Comparison of ENCODE assay signal across 20 cellular contexts in genomic region chr7:28890137-28890536, GRCh38.
DNase-seq lines count a peak whose midpoint lies in the region; ATAC-seq and TF ChIP-seq lines count a peak whose summit lies in the region.
"Had no signal": no experiment of that assay in that cellular context is flagged by ENCODE, and none has a peak within 500 bp of the region (broad histone marks: within the 10 kb centered on the region; RNA-seq: fewer than 3 reads in every experiment).

No MANE protein-coding gene starts in this region.

- H3K36me3 Mint-ChIP-seq in activated CD8-positive, alpha-beta T cell treated with anti-CD3 and anti-CD28 coated beads, Interleukin-2, amount 10 ng/mL, durations not matched to agents 7 days and 5 days (ENCODE audit: low read depth) = no peaks in the 10 kb centered on the region
- H3K36me3 Mint-ChIP-seq in immature natural killer cell = no peaks in the 10 kb centered on the region
- H3K36me3 Mint-ChIP-seq: activated naive CD8-positive, alpha-beta T cell had no signal

- H3K9me3 ChIP-seq in DOHH2 (ENCODE audit: control insufficient read depth, insufficient read depth, low read length) = no peaks in the 10 kb centered on the region; the same call in 1 of the 2 replicates
- H3K9me3 ChIP-seq in NT2/D1 (ENCODE audit: insufficient read depth, low read length) = no peaks in the 10 kb centered on the region
- no peaks in the 10 kb centered on the region; the same call in 1 of the 2 replicates for H3K9me3 ChIP-seq in iPS-20b (ENCODE audit: insufficient read depth, low read depth, low read length)
- H3K9me3 ChIP-seq: breast epithelium, lower lobe of right lung, thoracic aorta had no signal

- H3K27me3 ChIP-seq in DOHH2 (ENCODE audit: control insufficient read depth, low read length) (no peaks in the 10 kb centered on the region; the same call in 1 of the 2 replicates), NT2/D1 (ENCODE audit: insufficient read depth, insufficient read length) (no peaks in the 10 kb centered on the region), iPS-20b (ENCODE audit: insufficient read depth, low read length) (no peaks in the 10 kb centered on the region)
- H3K27me3 ChIP-seq: breast epithelium had no signal

- peak overlapping the region; percentile 32 for H3K4me2 ChIP-seq in DOHH2 (ENCODE audit: low read length)

- no peaks in the 10 kb centered on the region for H4K20me1 ChIP-seq in DOHH2 (ENCODE audit: control insufficient read depth, insufficient read depth, low read depth, low read length)

- peak; percentile 59 for ATAC-seq in HG02798 (IDR thresholded peaks at IDR 0.05; ENCODE audit: poor library complexity, unreplicated experiment)
- ATAC-seq in activated CD8-positive, alpha-beta T cell treated with anti-CD3 and anti-CD28 coated beads, Interleukin-2, amount 10 ng/mL, durations not matched to agents 7 days and 5 days = no peak
- ATAC-seq: lower lobe of right lung had no signal

- H3K27me3 Mint-ChIP-seq in activated CD8-positive, alpha-beta T cell treated with anti-CD3 and anti-CD28 coated beads, Interleukin-2, amount 10 ng/mL, durations not matched to agents 7 days and 5 days (ENCODE audit: low read depth) = peaks cover 15% of the 10 kb centered on the region
- peaks cover 3 to 17% (median 7%) of the 10 kb centered on the region in 3 donors for H3K27me3 Mint-ChIP-seq in immature natural killer cell (ENCODE audit: low read depth in 3 of 3)

- H3K36me3 ChIP-seq in DOHH2 (ENCODE audit: control insufficient read depth, low read length) (no peaks in the 10 kb centered on the region), NT2/D1 (ENCODE audit: insufficient read depth, insufficient read length, low read length) (no peaks in the 10 kb centered on the region), iPS-20b (ENCODE audit: insufficient read depth, low read depth, low read length) (no peaks in the 10 kb centered on the region)
- H3K36me3 ChIP-seq: breast epithelium, lower lobe of right lung, thoracic aorta had no signal

- H3K9me3 Mint-ChIP-seq in activated CD8-positive, alpha-beta T cell treated with anti-CD3 and anti-CD28 coated beads, Interleukin-2, amount 10 ng/mL, durations not matched to agents 7 days and 5 days (ENCODE audit: insufficient read depth) = no peaks in the 10 kb centered on the region
- H3K9me3 Mint-ChIP-seq in immature natural killer cell = peaks cover 0 to under 1% (median 0%) of the 10 kb centered on the region in 6 donors

- DNase-seq in NT2/D1 (ENCODE audit: low read depth, low spot score) (peak; percentile 47), HK-2 (ENCODE audit: unreplicated experiment) (no peak), SKM-1 (lab: John Stamatoyannopoulos, UW; ENCODE audit: unreplicated experiment) (no peak), immature natural killer cell (no peak)
- DNase-seq in activated CD8-positive, alpha-beta T cell treated with anti-CD3 and anti-CD28 coated beads, Interleukin-2, amount 10 ng/mL, durations not matched to agents 7 days and 5 days = no peak
- DNase-seq: activated CD4-positive, alpha-beta T cell treated with anti-CD3 and anti-CD28 coated beads for 1 hour; GDM1; hypothalamus; KG1; lower lobe of right lung; NCI-H1436 treated with DMSO at 0.1 percent for 48 hours; NCI-H524 treated with DMSO at 0.1 percent for 48 hours; retina; T-helper 2 cell had no signal

- peaks cover 24% of the 10 kb centered on the region for H3K4me1 ChIP-seq in DOHH2 (ENCODE audit: control insufficient read depth, low read length)
- no peaks in the 10 kb centered on the region for H3K4me1 ChIP-seq in NT2/D1 (ENCODE audit: insufficient read depth, insufficient read length)
- H3K4me1 ChIP-seq in iPS-20b (ENCODE audit: insufficient read depth, low read length) = peaks cover 17% of the 10 kb centered on the region
- H3K4me1 ChIP-seq: breast epithelium, lower lobe of right lung had no signal

- no peak overlapping the region for H3K9ac ChIP-seq in NT2/D1 (ENCODE audit: insufficient read length, low read depth)
- H3K9ac ChIP-seq in iPS-20b (ENCODE audit: low read depth, low read length) = peak overlapping the region; percentile 69; the same call in 1 of the 2 replicates

- no peaks in the 10 kb centered on the region for H3K9me2 ChIP-seq in DOHH2 (replicated peaks; ENCODE audit: control insufficient read depth, low read length)

- no peak for TF ChIP-seq CTCF in DOHH2 (IDR thresholded peaks at IDR 0.05; ENCODE audit: low read depth, low read length, poor library complexity, severe bottlenecking)

- POLR2A ChIA-PET in activated CD8-positive, alpha-beta T cell treated with anti-CD3 and anti-CD28 coated beads, Interleukin-2, amount 10 ng/mL, durations not matched to agents 7 days and 5 days (lab: Charles Lee) = no interaction called here

- H3K27ac ChIP-seq in DOHH2 (ENCODE audit: low read depth, low read length) = peak overlapping the region; percentile 15
- peak overlapping the region; percentile 77 for H3K27ac ChIP-seq in iPS-20b (ENCODE audit: low read length)
- H3K27ac ChIP-seq: breast epithelium, lower lobe of right lung, thoracic aorta had no signal

- peak overlapping the region; percentile 30 for H3K4me3 ChIP-seq in DOHH2 (ENCODE audit: low read length)
- H3K4me3 ChIP-seq in NT2/D1 (ENCODE audit: insufficient read length, low read depth) = no peak overlapping the region
- peak overlapping the region; percentile 39; the same call in 1 of the 2 replicates for H3K4me3 ChIP-seq in iPS-20b (ENCODE audit: low read length)
- H3K4me3 ChIP-seq: breast epithelium, lower lobe of right lung, thoracic aorta had no signal

- no peak overlapping the region for H3K27ac Mint-ChIP-seq in activated CD8-positive, alpha-beta T cell treated with anti-CD3 and anti-CD28 coated beads, Interleukin-2, amount 10 ng/mL, durations not matched to agents 7 days and 5 days
- no peak overlapping the region for H3K27ac Mint-ChIP-seq in immature natural killer cell
- H3K27ac Mint-ChIP-seq: activated naive CD8-positive, alpha-beta T cell had no signal

- H3K4me3 Mint-ChIP-seq in activated CD8-positive, alpha-beta T cell treated with anti-CD3 and anti-CD28 coated beads, Interleukin-2, amount 10 ng/mL, durations not matched to agents 7 days and 5 days = no peak overlapping the region
- no peak overlapping the region for H3K4me3 Mint-ChIP-seq in immature natural killer cell
- H3K4me3 Mint-ChIP-seq: activated naive CD8-positive, alpha-beta T cell had no signal

- H3K4me1 Mint-ChIP-seq in activated CD8-positive, alpha-beta T cell treated with anti-CD3 and anti-CD28 coated beads, Interleukin-2, amount 10 ng/mL, durations not matched to agents 7 days and 5 days (ENCODE audit: low read depth) = no peaks in the 10 kb centered on the region
- H3K4me1 Mint-ChIP-seq in immature natural killer cell = no peaks in the 10 kb centered on the region

- CTCF ChIA-PET in activated CD8-positive, alpha-beta T cell treated with anti-CD3 and anti-CD28 coated beads, Interleukin-2, amount 10 ng/mL, durations not matched to agents 7 days and 5 days (lab: Charles Lee) = no interaction called here

- no peaks in the 10 kb centered on the region for H3K79me2 ChIP-seq in DOHH2 (ENCODE audit: control insufficient read depth, low read length)

- peaks cover 6% of the 10 kb centered on the region for H3F3A ChIP-seq in DOHH2 (ENCODE audit: control insufficient read depth, insufficient read depth)
